Comparison of ENCODE assay signal across 9 cellular contexts in the genomic region with DNA sequence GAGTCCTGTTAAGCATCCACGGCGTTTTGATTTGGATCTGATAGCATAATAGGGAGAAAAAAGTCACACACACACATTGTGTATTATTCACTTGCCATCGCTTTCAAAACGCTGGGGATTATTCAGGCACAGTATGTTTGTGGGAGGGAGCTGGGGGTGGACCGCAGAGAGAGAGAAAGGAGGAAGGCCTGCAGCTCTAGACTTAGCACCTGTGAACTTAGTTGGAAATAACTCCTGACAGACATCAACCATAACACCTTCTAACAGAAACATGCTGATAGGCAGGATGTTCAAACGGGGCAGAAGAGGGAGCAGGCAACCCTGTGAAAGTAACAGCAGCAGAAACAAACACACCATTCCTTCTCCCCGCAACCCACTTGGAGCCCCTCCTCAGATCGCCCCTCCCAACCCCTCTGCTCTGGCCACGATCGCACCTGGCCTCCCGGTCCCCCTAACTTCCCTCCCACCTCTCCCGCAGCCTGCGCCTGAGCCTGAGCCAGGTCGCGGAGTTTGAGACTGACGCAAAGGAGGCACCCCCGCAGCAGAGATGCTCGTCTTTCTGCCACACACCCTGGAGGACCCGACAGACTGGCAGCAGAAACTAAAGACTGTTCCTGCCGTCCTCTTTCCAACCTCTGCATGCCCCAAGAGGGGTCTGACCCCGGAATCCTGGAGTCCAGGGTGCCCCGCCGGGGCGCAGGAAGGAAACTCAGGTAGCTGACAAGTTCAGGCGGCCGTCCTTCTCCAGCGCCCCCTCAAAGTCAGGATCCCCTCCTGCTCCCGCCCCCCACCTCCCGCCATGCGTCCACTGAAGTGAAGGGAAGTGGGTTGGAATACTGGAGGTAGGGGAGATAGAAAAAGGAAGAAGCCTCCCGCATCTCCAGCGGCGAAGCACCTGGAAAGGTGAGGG. TPM values are rescaled to one million over a fixed set of nuclear protein-coding genes. Genes with fewer than 3 reads are reported as not detected.
DNase-seq lines count a peak whose midpoint lies in the region; ATAC-seq and TF ChIP-seq lines count a peak whose summit lies in the region.
"Had no signal": no experiment of that assay in that cellular context is flagged by ENCODE, and none has a peak within 500 bp of the region (broad histone marks: within the 10 kb centered on the region; RNA-seq: fewer than 3 reads in every experiment).

No MANE protein-coding gene starts in this region.

- no peak for TF ChIP-seq EP300 in suprapubic skin (IDR thresholded peaks at IDR 0.05)

- H3K27me3 ChIP-seq in KMS-11 (ENCODE audit: insufficient read depth, low read depth) (no peaks in the 10 kb centered on the region; the same call in 1 of the 2 replicates), brain microvascular endothelial cell (replicated peaks) (peaks cover 3% of the 10 kb centered on the region), suprapubic skin (peaks cover 19% of the 10 kb centered on the region)

- H3K79me2 ChIP-seq in KMS-11 (ENCODE audit: insufficient read depth, low read depth): no peaks in the 10 kb centered on the region

- in situ Hi-C loops in brain microvascular endothelial cell (cut with HindIII; ENCODE audit: low pct_ligation_motif_present, low sequenced_read_pairs): no loop called here

- 9% methylated on average over 24 of the region's 33 CpGs for WGBS in suprapubic skin

- H3K4me1 ChIP-seq in KMS-11 (ENCODE audit: low read depth, poor library complexity, severe bottlenecking) (no peaks in the 10 kb centered on the region), suprapubic skin (peaks cover 11% of the 10 kb centered on the region)

- no peak overlapping the region for H3K27ac ChIP-seq in KMS-11
- no peak overlapping the region for H3K27ac ChIP-seq in brain microvascular endothelial cell
- H3K27ac ChIP-seq in suprapubic skin: no peak overlapping the region

- H3K9ac ChIP-seq in KMS-11: no peak overlapping the region

- peak overlapping the region; percentile 48 for H2AFZ ChIP-seq in KMS-11 (ENCODE audit: low read depth)

- no peak for ATAC-seq in GM21619 (IDR thresholded peaks at IDR 0.05; ENCODE audit: unreplicated experiment)

- H3K9me3 ChIP-seq in suprapubic skin: no peaks in the 10 kb centered on the region

- H3K36me3 ChIP-seq in KMS-11 (ENCODE audit: insufficient read depth) (no peaks in the 10 kb centered on the region), brain microvascular endothelial cell (replicated peaks) (no peaks in the 10 kb centered on the region), suprapubic skin (no peaks in the 10 kb centered on the region)

- DNase-seq in brain microvascular endothelial cell (no peak), left kidney (ENCODE audit: low read depth, low spot score) (peak; percentile 62), suprapubic skin (ENCODE audit: low spot score in 2 of 2) (no peak), superior temporal gyrus (ENCODE audit: extremely low spot score) (no peak)
- DNase-seq in stimulated activated CD4-positive, alpha-beta T cell treated with anti-CD3 and anti-CD28 coated beads, Interleukin-4, amount 100 ng/mL, for 1 hour: no peak
- DNase-seq: activated naive CD4-positive, alpha-beta T cell treated with anti-CD3 and anti-CD28 coated beads, Interleukin-2, amount 50 U/mL, for 16 hours had no signal

- no peaks in the 10 kb centered on the region for H4K20me1 ChIP-seq in KMS-11 (ENCODE audit: insufficient read depth)

- H3K4me3 ChIP-seq in KMS-11 (IDR thresholded peaks at IDR 0.05; ENCODE audit: insufficient read depth, low read depth, low read length) (no peak overlapping the region), brain microvascular endothelial cell (ENCODE audit: low read depth, low read length) (peak overlapping the region; percentile 36), suprapubic skin (peak overlapping the region; percentile 50)

- TF ChIP-seq CTCF in KMS-11 (conservative IDR thresholded peaks at IDR 0.05; ENCODE audit: low read depth, low read length): no peak
- TF ChIP-seq CTCF in brain microvascular endothelial cell (IDR thresholded peaks at IDR 0.05; ENCODE audit: low read depth, low read length, missing control alignments): no peak
- TF ChIP-seq CTCF in suprapubic skin (IDR thresholded peaks at IDR 0.05): no peak

- 0 out of 2 replicates have a peak overlapping the region, but pooled peaks have one; percentile 11 for H3K4me2 ChIP-seq in KMS-11

- TF ChIP-seq POLR2A in suprapubic skin (IDR thresholded peaks at IDR 0.05): no peak

RNA-seq across cellular contexts. Expression of gene CHST9, which starts 0.7 kb away (rescaled TPM):
- 1 to 10 TPM in 1 of 4 donors, under 1 TPM in 3; 0.08 to 2.0 (median 0.33) TPM for total RNA-seq in suprapubic skin
- total RNA-seq: fibroblast of villous mesenchyme had no signal
